In the genomic region with DNA sequence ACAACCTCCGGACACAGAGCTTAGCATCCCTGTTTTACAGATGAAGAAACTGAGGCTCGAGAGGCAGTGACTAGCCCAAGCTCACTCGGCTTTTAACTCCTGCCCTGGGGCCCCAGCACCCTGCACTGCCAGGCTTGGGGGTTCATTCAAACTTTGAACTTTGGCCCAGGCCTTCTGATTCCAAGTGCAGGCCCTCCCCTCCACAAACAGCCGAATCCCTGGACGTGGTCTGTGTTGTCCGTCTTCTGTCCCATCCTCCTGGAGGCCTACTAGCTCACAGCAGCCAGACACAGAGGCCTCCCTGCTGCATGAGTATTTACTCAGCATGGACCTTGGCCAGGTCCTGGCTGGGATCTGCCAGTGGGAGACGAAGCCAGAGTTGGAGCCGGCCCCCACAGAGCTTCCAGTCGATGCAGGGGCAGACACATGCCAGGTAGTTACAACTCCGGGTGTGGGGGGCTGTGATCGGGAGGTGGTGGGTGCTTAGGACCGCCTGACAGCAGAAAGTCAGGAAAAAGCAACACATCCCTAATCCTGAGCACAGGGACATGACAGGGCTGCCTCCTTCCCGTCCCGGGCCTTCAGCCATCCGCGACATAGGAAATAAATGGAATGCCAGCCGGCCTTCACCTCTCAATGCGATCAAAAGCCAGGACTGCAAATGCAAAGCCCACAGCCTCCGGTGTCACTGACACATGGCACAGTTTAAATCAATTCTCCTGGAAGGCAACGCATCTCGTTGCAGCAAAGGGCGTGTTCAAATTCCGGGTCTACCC, we compare ENCODE assay signal across 8 cellular contexts. TPM values are rescaled to one million over a fixed set of nuclear protein-coding genes. Genes with fewer than 3 reads are reported as not detected.
DNase-seq lines count a peak whose midpoint lies in the region; ATAC-seq and TF ChIP-seq lines count a peak whose summit lies in the region.

No MANE protein-coding gene starts in this region.

- H3K27ac ChIP-seq in ascending aorta (peak overlapping the region; percentile 94 to 97), spleen (peak overlapping the region; percentile 80 to 93 (median 88))

- H3K4me1 ChIP-seq in ascending aorta (peaks cover 38 to 77% of the 10 kb centered on the region in 2 donors), spleen (peaks cover 83 to 100% (median 99%) of the 10 kb centered on the region in 6 donors)

- no peaks in the 10 kb centered on the region for H3K36me3 ChIP-seq in ascending aorta
- no peaks in the 10 kb centered on the region for H3K36me3 ChIP-seq in spleen

- TF ChIP-seq POLR2A in spleen (IDR thresholded peaks at IDR 0.05) = no peak

- H3K4me3 ChIP-seq in ascending aorta (peak overlapping the region; percentile 46 to 62), iPS-18c (ENCODE audit: insufficient read depth, low read depth, low read length) (0 out of 2 replicates have a peak overlapping the region, but pooled peaks have one; percentile 12), spleen (peak overlapping the region in 4 of 8 donors; percentile 25 to 67 (median 38))

- intact Hi-C loops in ascending aorta (cut with DNase I) (no loop called here), spleen (cut with DNase I; ENCODE audit: low total_unique reads) (no loop called here)

- peak in 2 of 3 experiments; percentile 4 to 23 for TF ChIP-seq CTCF in ascending aorta (IDR thresholded peaks at IDR 0.05)
- peak in 1 of 11 experiments; percentile 22 for TF ChIP-seq CTCF in spleen (IDR thresholded peaks at IDR 0.05 in 8 of 11, conservative IDR thresholded peaks at IDR 0.05 in 3 of 11)

- H3K27me3 ChIP-seq in ascending aorta = no peaks in the 10 kb centered on the region
- no peaks in the 10 kb centered on the region for H3K27me3 ChIP-seq in spleen (replicated peaks in 1 of 7)

- H3K9me3 ChIP-seq in ascending aorta = no peaks in the 10 kb centered on the region
- no peaks in the 10 kb centered on the region for H3K9me3 ChIP-seq in iPS-18c (ENCODE audit: control insufficient read depth, insufficient read depth, low read length)
- no peaks in the 10 kb centered on the region for H3K9me3 ChIP-seq in spleen

- DNase-seq in HT-29 (ENCODE audit: low spot score) (peak; percentile 58), ascending aorta (ENCODE audit: low spot score in 2 of 2) (peak in 1 of 2 donors; percentile 87), spleen (no peak), pons (ENCODE audit: low spot score) (no peak), foreskin melanocyte (no peak), KG1 (lab: John Stamatoyannopoulos, UW) (no peak)

- 46 to 66% (median 56%) methylated on average over 15 to 23 of the region's 23 CpGs for WGBS in spleen, 5 donors

- no peak for ATAC-seq in HG03378 (IDR thresholded peaks at IDR 0.05; ENCODE audit: unreplicated experiment)

RNA-seq across cellular contexts. Expression of gene IFFO2, which starts 7.4 kb away (rescaled TPM):
- 93.6 and 101 TPM in 2 replicates for total RNA-seq in HT-29 (2014; rRNA removed; shearing (Covaris generic))
- total RNA-seq in ascending aorta (131 TPM), spleen (10 to 100 TPM; 13.6 to 19.7 (median 16.4) TPM)
- 1 to 10 TPM; 2.7 to 6.2 (median 2.9) TPM for polyA plus RNA-seq in spleen

RNA-seq across cellular contexts. Expression of gene ALDH4A1, which starts 46.7 kb away (rescaled TPM):
- 60.7 and 68.0 TPM in 2 replicates for total RNA-seq in HT-29 (2014; rRNA removed; shearing (Covaris generic))
- total RNA-seq in ascending aorta (16.6 TPM), spleen (10 to 100 TPM in 2 of 7 donors, 1 to 10 TPM in 5; 5.1 to 11.2 (median 8.3) TPM)
- polyA plus RNA-seq in spleen = 1 to 10 TPM; 3.5 to 9.8 (median 4.4) TPM
